Comparison of ENCODE assay signal across 8 cellular contexts in the genomic region with DNA sequence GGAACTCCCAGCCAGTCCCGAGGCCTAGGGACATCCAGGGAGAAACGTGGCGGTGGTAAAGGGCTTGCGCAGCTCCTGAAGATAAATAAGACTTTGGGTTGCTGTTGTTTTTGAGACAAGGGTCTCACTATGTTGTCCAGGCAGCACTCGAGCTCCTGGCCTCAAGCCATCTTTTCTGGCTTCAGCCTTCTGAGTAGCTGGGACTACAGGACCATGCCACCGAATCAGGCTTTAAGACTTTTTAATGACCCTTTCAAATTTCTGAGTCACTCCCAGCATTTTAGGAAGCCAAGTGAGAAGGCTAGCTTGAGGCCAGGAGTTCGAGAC. TPM values are rescaled to one million over a fixed set of nuclear protein-coding genes. Genes with fewer than 3 reads are reported as not detected.
DNase-seq lines count a peak whose midpoint lies in the region; ATAC-seq, FAIRE-seq and TF ChIP-seq lines count a peak whose summit lies in the region.

No MANE protein-coding gene starts in this region.

- peak; percentile 18 to 39 for DNase-seq in NOMO-1 (lab: John Stamatoyannopoulos, UW; ENCODE audit: unreplicated experiment in 2 of 2)
- DNase-seq in NOMO-1 treated with dmso at 0.1 percent for 144 hours (lab: John Stamatoyannopoulos, UW; ENCODE audit: unreplicated experiment) = no peak
- DNase-seq in kidney = no peak
- peak in 8 of 49 donors; percentile 25 to 74 (median 46) for DNase-seq in substantia nigra (lab: John Stamatoyannopoulos, UW)
- DNase-seq in GM03348 (ENCODE audit: low spot score) = no peak
- no peak for DNase-seq in NCI-H510A treated with DMSO at 0.1 percent for 48 hours (lab: John Stamatoyannopoulos, UW)

- H3K9ac ChIP-seq in kidney (ENCODE audit: low read length in 2 of 2) = peak overlapping the region in 1 of 2 donors; percentile 91

- H3K27me3 Mint-ChIP-seq in activated naive CD8-positive, alpha-beta T cell = no peaks in the 10 kb centered on the region

- peaks cover 10% of the 10 kb centered on the region for H3K4me1 Mint-ChIP-seq in activated naive CD8-positive, alpha-beta T cell (ENCODE audit: low read depth)

- TF ChIP-seq CTCF in kidney (IDR thresholded peaks at IDR 0.05; ENCODE audit: borderline replicate concordance, extremely low read depth, insufficient read depth) = no peak

- H3K9me3 Mint-ChIP-seq in activated naive CD8-positive, alpha-beta T cell (ENCODE audit: low read depth) = no peaks in the 10 kb centered on the region

- ATAC-seq in GM19324 (IDR thresholded peaks at IDR 0.05; ENCODE audit: low FRiP score, unreplicated experiment) = no peak

- FAIRE-seq in kidney (lab: Jason Lieb, UNC) = no peak

- H3K4me1 ChIP-seq in kidney (ENCODE audit: control insufficient read depth in 1 of 2, insufficient read depth in 1 of 2, low read depth in 1 of 2, low read length in 2 of 2) = peaks cover 0 to 5% of the 10 kb centered on the region in 2 donors

- no peaks in the 10 kb centered on the region for H3K36me3 Mint-ChIP-seq in activated naive CD8-positive, alpha-beta T cell

- peak overlapping the region; percentile 94 to 99 for H3K4me3 ChIP-seq in kidney (ENCODE audit: low read length in 2 of 2)

- H3K27ac ChIP-seq in kidney (ENCODE audit: low read depth in 2 of 2, low read length in 2 of 2) (peak overlapping the region; percentile 92 to 94), substantia nigra (ENCODE audit: low read depth, low read length, poor library complexity, severe bottlenecking) (peak overlapping the region; percentile 96)

- peak overlapping the region; percentile 90 for H3K27ac Mint-ChIP-seq in activated naive CD8-positive, alpha-beta T cell

- H3K9me3 ChIP-seq in kidney (ENCODE audit: control insufficient read depth in 1 of 2, low read length in 2 of 2) = no peaks in the 10 kb centered on the region

- intact Hi-C loops in kidney (cut with DNase I) = no loop called here

- no peaks in the 10 kb centered on the region for H3K36me3 ChIP-seq in kidney (ENCODE audit: control insufficient read depth in 1 of 2, insufficient read depth in 2 of 2, low read length in 2 of 2)

- peak overlapping the region; percentile 92 for H3K4me3 Mint-ChIP-seq in activated naive CD8-positive, alpha-beta T cell

RNA-seq across cellular contexts. Expression of gene GNE, which starts 0.7 kb away (rescaled TPM):
- 48.1 TPM for total RNA-seq in kidney
- polyA plus RNA-seq in kidney (ENCODE audit: insufficient read depth, low read depth, low replicate concordance) = 10.3 TPM

Comparison
In these comparisons a context has a peak if more than half of its experiments do, and no peak if none do; other contexts are left out.
1. DNase-seq: peak in NOMO-1 (2 of 2); none in NOMO-1 treated with dmso at 0.1 percent for 144 hours (single experiment), kidney (single experiment), GM03348 (single experiment) and NCI-H510A treated with DMSO at 0.1 percent for 48 hours (single experiment).